ENCODE assay signal across 8 cellular contexts in the genomic region with DNA sequence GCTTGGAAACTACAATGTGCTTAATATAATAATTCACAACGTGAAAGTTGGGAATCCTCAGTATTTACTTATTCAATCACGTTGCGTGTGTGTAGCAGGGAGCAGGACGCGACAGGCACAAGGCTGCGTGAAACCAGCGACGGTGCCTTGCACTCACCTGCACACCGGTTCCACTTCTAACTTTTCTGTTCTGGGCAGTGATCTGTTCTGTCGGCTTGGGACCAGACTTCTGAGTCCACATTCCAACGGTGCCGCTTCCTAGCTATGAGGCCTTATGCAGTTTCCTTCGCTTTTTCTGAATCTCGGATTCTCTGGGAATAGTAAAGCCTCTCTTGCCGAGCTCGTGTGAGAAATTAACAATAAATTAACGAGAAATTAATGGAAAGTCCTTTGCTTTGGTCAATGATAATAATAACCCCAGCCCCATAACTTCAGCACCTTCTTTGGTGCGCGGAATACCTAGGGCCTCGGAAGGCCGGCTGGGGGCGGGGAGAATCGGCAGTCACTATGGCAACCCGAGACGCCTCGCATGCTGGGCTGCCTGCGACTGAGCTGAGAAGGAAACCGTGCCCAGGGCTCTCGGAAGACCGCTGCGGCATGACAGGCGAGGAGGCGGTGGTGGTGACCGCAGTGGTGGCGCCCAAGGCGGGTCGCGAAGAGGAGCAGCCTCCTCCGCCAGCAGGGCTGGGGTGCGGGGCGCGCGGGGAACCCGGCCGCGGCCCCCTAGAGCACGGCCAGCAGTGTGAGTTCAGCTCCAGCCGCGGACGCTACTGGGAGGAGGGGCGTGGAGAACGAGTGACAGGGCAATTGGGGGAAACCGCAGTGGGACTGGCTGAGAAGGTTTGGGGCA. TPM values are rescaled to one million over a fixed set of nuclear protein-coding genes. Genes with fewer than 3 reads are reported as not detected.
DNase-seq lines count a peak whose midpoint lies in the region; ATAC-seq and TF ChIP-seq lines count a peak whose summit lies in the region.

A gene with protein sequence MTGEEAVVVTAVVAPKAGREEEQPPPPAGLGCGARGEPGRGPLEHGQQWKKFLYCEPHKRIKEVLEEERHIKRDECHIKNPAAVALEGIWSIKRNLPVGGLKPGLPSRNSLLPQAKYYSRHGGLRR (plus strand): TSS at position 530 of the 850 bp plus-strand sequence. CDS start 68 bp downstream, at position 598.

- TF ChIP-seq CTCF in GM12864 (IDR thresholded peaks at IDR 0.05; ENCODE audit: low read depth, low read length, missing control alignments) (no peak), esophagus muscularis mucosa (IDR thresholded peaks at IDR 0.05) (no peak)

- H3K36me3 ChIP-seq in esophagus muscularis mucosa (no peaks in the 10 kb centered on the region), mucosa of rectum (ENCODE audit: control insufficient read depth in 2 of 2, insufficient read depth in 2 of 2, low read length in 2 of 2) (no peaks in the 10 kb centered on the region)

- TF ChIP-seq EP300 in esophagus muscularis mucosa (IDR thresholded peaks at IDR 0.05), result no peak

- TF ChIP-seq POLR2A in esophagus muscularis mucosa (IDR thresholded peaks at IDR 0.05; ENCODE audit: low read depth), result no peak

- intact Hi-C loops in esophagus muscularis mucosa (cut with DNase I), result no loop called here

- H3K9ac ChIP-seq in mucosa of rectum (ENCODE audit: low read depth in 1 of 2, low read length in 2 of 2), result peak within 1 kb of the TSS; percentile 41 to 66

- 31% methylated on average over 27 of the region's 53 CpGs for WGBS in esophagus muscularis mucosa

- H3K9me3 ChIP-seq in esophagus muscularis mucosa, result no peaks in the 10 kb centered on the region
- H3K9me3 ChIP-seq in mucosa of rectum (ENCODE audit: control insufficient read depth in 2 of 2, low read length in 2 of 2), result no peaks in the 10 kb centered on the region

- H3K27ac ChIP-seq in esophagus muscularis mucosa (replicated peaks in 1 of 4), result no peak within 1 kb of the TSS
- no peak within 1 kb of the TSS for H3K27ac ChIP-seq in mucosa of rectum (ENCODE audit: low read depth in 2 of 2, low read length in 2 of 2)

- DNase-seq in GM12864 (ENCODE audit: low read depth), result no peak
- DNase-seq in NCI-H345 (lab: John Stamatoyannopoulos, UW), result peak; percentile 66
- DNase-seq in activated T-cell treated with anti-CD3 and anti-CD28 coated beads for 48 hours (ENCODE audit: low read depth), result peak; percentile 46
- no peak for DNase-seq in esophagus muscularis mucosa (ENCODE audit: extremely low spot score)
- peak; percentile 6 to 32 for DNase-seq in stimulated activated CD8-positive, alpha-beta memory T cell treated with anti-CD3 and anti-CD28 coated beads, Interleukin-4, amount 100 ng/mL, for 4 hours (ENCODE audit: low read depth in 2 of 2, low spot score in 1 of 2)
- no peak for DNase-seq in NCI-H446 (lab: John Stamatoyannopoulos, UW)

- H3K4me1 ChIP-seq in esophagus muscularis mucosa (peaks cover 7 to 13% (median 11%) of the 10 kb centered on the region in 4 donors), mucosa of rectum (ENCODE audit: control insufficient read depth in 2 of 2, insufficient read depth in 2 of 2, low read length in 2 of 2) (peaks cover 10 to 12% of the 10 kb centered on the region in 2 donors)

- H3K27me3 ChIP-seq in esophagus muscularis mucosa (no peaks in the 10 kb centered on the region), mucosa of rectum (ENCODE audit: control insufficient read depth in 2 of 2, insufficient read depth in 2 of 2, low read length in 2 of 2) (no peaks in the 10 kb centered on the region)

- peak within 1 kb of the TSS; percentile 14 for H3K4me3 ChIP-seq in GM12864 (ENCODE audit: low read depth, low read length)
- peak within 1 kb of the TSS; percentile 57 to 66 (median 58) for H3K4me3 ChIP-seq in esophagus muscularis mucosa
- peak within 1 kb of the TSS; percentile 72 to 76 for H3K4me3 ChIP-seq in mucosa of rectum (ENCODE audit: low read length in 2 of 2)

- ATAC-seq in HG02642 (IDR thresholded peaks at IDR 0.05; ENCODE audit: poor library complexity, unreplicated experiment), result peak; percentile 90

RNA-seq across cellular contexts. Expression of the gene that starts here (rescaled TPM):
- total RNA-seq in esophagus muscularis mucosa, result not detected

Comparison
In these comparisons a context has a peak if more than half of its experiments do, and no peak if none do; other contexts are left out.
1. DNase-seq: peak in NCI-H345 (single experiment), activated T-cell treated with anti-CD3 and anti-CD28 coated beads for 48 hours (single experiment) and stimulated activated CD8-positive, alpha-beta memory T cell treated with anti-CD3 and anti-CD28 coated beads, Interleukin-4, amount 100 ng/mL, for 4 hours (2 of 2); none in GM12864 (single experiment), esophagus muscularis mucosa (single experiment) and NCI-H446 (0 of 2).
2. H3K4me3 ChIP-seq: peak in every context shown above with its lines; median percentile 74 in mucosa of rectum; 58 in esophagus muscularis mucosa; 14 in GM12864.